In the genomic region with DNA sequence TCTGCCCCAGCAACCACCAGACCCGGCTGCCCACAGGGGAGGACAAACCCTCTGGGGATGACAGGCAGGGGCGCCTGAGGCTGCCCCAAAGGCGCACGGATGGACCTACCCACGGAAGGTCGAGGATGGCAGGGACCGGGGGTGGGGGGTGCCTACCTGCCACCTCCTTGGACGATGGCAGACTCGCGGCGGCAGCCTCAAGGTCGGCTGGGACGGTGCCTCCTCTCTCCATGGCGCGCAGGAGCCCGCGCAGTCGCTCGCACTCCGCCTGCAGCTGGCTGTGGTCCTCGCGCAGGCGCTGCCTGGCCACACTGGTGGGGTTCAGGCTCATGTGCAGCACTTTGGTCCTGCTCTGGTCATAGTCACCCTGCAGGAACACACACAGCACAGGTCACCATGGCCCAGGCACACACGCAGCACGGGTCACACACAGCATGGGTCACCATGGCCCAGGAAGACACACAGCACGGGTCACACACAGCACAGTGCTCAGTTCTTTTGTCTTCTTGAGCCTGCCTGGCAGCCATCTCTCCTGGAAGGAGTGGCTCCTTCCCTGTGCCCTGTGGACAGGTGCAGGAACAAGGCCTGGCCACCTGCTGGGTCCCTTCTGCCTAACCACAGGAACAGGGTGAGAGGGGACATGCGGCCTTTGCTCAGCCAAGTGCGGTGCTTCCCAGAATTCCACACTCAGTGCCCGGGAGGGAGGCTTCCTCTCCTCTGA, we compare ENCODE assay signal across 15 cellular contexts.
DNase-seq lines count a peak whose midpoint lies in the region; ATAC-seq and TF ChIP-seq lines count a peak whose summit lies in the region.
"Had no signal": no experiment of that assay in that cellular context is flagged by ENCODE, and none has a peak within 500 bp of the region (broad histone marks: within the 10 kb centered on the region; RNA-seq: fewer than 3 reads in every experiment).

No MANE protein-coding gene starts in this region.

- no peaks in the 10 kb centered on the region for H3K9me3 ChIP-seq in breast epithelium
- H3K9me3 ChIP-seq in upper lobe of right lung, result no peaks in the 10 kb centered on the region
- H3K9me3 ChIP-seq: thyroid gland had no signal

- peaks cover 2% of the 10 kb centered on the region for H3K9me3 Mint-ChIP-seq in activated naive CD4-positive, alpha-beta T cell treated with anti-CD3 and anti-CD28 coated beads, Interleukin-2, amount 10 ng/mL, durations not matched to agents 7 days and 5 days
- H3K9me3 Mint-ChIP-seq in effector memory CD8-positive, alpha-beta T cell, result no peaks in the 10 kb centered on the region

- no peak for TF ChIP-seq CTCF in breast epithelium (IDR thresholded peaks at IDR 0.05)
- TF ChIP-seq CTCF in upper lobe of right lung (IDR thresholded peaks at IDR 0.05), result no peak

- no peak for ATAC-seq in effector memory CD8-positive, alpha-beta T cell (replicated peaks)
- ATAC-seq in upper lobe of right lung, result no peak
- ATAC-seq: GM23338 had no signal

- peaks cover 14% of the 10 kb centered on the region for H3K27me3 Mint-ChIP-seq in activated naive CD4-positive, alpha-beta T cell treated with anti-CD3 and anti-CD28 coated beads, Interleukin-2, amount 10 ng/mL, durations not matched to agents 7 days and 5 days
- no peaks in the 10 kb centered on the region for H3K27me3 Mint-ChIP-seq in effector memory CD8-positive, alpha-beta T cell

- no peak for DNase-seq in activated naive CD4-positive, alpha-beta T cell treated with anti-CD3 and anti-CD28 coated beads, Interleukin-2, amount 10 ng/mL, durations not matched to agents 7 days and 5 days
- DNase-seq in activated naive CD4-positive, alpha-beta T cell treated with Interleukin-2 at 50 U/mL for 16 hours, result no peak
- DNase-seq in NCI-H146 treated with DMSO at 0.1 percent for 48 hours (lab: John Stamatoyannopoulos, UW; ENCODE audit: unreplicated experiment) (peak; percentile 2), posterior vena cava (ENCODE audit: low spot score) (peak; percentile 73), breast epithelium (ENCODE audit: low spot score in 2 of 2) (no peak), MV-4-11 (lab: John Stamatoyannopoulos, UW) (no peak), upper lobe of right lung (no peak)
- no peak for DNase-seq in effector memory CD8-positive, alpha-beta T cell
- DNase-seq: mesendoderm; nucleus accumbens; stimulated activated CD4-positive, alpha-beta T cell treated with anti-CD3 and anti-CD28 coated beads, Interleukin-4, amount 100 ng/mL, for 1 hour; thyroid gland had no signal

- H3K4me1 ChIP-seq in breast epithelium (no peaks in the 10 kb centered on the region), upper lobe of right lung (peaks cover 4% of the 10 kb centered on the region)
- H3K4me1 ChIP-seq: thyroid gland had no signal

- peaks cover 42% of the 10 kb centered on the region for H3K4me1 Mint-ChIP-seq in activated naive CD4-positive, alpha-beta T cell treated with anti-CD3 and anti-CD28 coated beads, Interleukin-2, amount 10 ng/mL, durations not matched to agents 7 days and 5 days
- H3K4me1 Mint-ChIP-seq in effector memory CD8-positive, alpha-beta T cell (ENCODE audit: low read depth in 2 of 2), result peaks cover 53 to 59% of the 10 kb centered on the region in 2 donors
- H3K4me1 Mint-ChIP-seq: GM23338 had no signal

- CTCF ChIA-PET in activated naive CD4-positive, alpha-beta T cell treated with anti-CD3 and anti-CD28 coated beads, Interleukin-2, amount 10 ng/mL, durations not matched to agents 7 days and 5 days (lab: Charles Lee), result no interaction called here

- TF ChIP-seq POLR2A in breast epithelium (IDR thresholded peaks at IDR 0.05), result no peak

- no peaks in the 10 kb centered on the region for H3K36me3 ChIP-seq in breast epithelium
- peaks cover 6% of the 10 kb centered on the region for H3K36me3 ChIP-seq in upper lobe of right lung
- H3K36me3 ChIP-seq: thyroid gland had no signal

- no peak overlapping the region for H3K27ac Mint-ChIP-seq in activated naive CD4-positive, alpha-beta T cell treated with anti-CD3 and anti-CD28 coated beads, Interleukin-2, amount 10 ng/mL, durations not matched to agents 7 days and 5 days
- H3K27ac Mint-ChIP-seq in effector memory CD8-positive, alpha-beta T cell, result peak overlapping the region; percentile 16 to 68
- H3K27ac Mint-ChIP-seq: GM23338 had no signal

- H3K27ac ChIP-seq in breast epithelium, result no peak overlapping the region
- H3K27ac ChIP-seq in upper lobe of right lung, result no peak overlapping the region
- H3K27ac ChIP-seq: SK-N-MC, thyroid gland, VCaP had no signal

- H3K4me3 ChIP-seq in breast epithelium (no peak overlapping the region), upper lobe of right lung (no peak overlapping the region)
- H3K4me3 ChIP-seq: GM23338, SK-N-MC, thyroid gland had no signal

- peak overlapping the region; percentile 58 for H3K4me3 Mint-ChIP-seq in activated naive CD4-positive, alpha-beta T cell treated with anti-CD3 and anti-CD28 coated beads, Interleukin-2, amount 10 ng/mL, durations not matched to agents 7 days and 5 days
- peak overlapping the region; percentile 60 to 66 for H3K4me3 Mint-ChIP-seq in effector memory CD8-positive, alpha-beta T cell
- H3K4me3 Mint-ChIP-seq: GM23338 had no signal

- intact Hi-C loops in posterior vena cava (cut with DNase I) (loop anchor here in 1 of 2 donors (5.0 kb wide), 1 partner anchor 51 kb away; no protein-coding TSS in a partner anchor), breast epithelium (cut with DNase I; ENCODE audit: low total_unique reads) (no loop called here), upper lobe of right lung (cut with DNase I) (no loop called here)

- peaks cover 64% of the 10 kb centered on the region for H3K36me3 Mint-ChIP-seq in activated naive CD4-positive, alpha-beta T cell treated with anti-CD3 and anti-CD28 coated beads, Interleukin-2, amount 10 ng/mL, durations not matched to agents 7 days and 5 days
- H3K36me3 Mint-ChIP-seq in effector memory CD8-positive, alpha-beta T cell (ENCODE audit: insufficient read depth), result peaks cover 43% of the 10 kb centered on the region

- H3K27me3 ChIP-seq in breast epithelium, result no peaks in the 10 kb centered on the region
- H3K27me3 ChIP-seq in upper lobe of right lung, result no peaks in the 10 kb centered on the region
- H3K27me3 ChIP-seq: thyroid gland had no signal

Comparison
In these comparisons a context has a peak if more than half of its experiments do, and no peak if none do; other contexts are left out.
1. DNase-seq: peak in NCI-H146 treated with DMSO at 0.1 percent for 48 hours (single experiment) and posterior vena cava (single experiment); none in activated naive CD4-positive, alpha-beta T cell treated with anti-CD3 and anti-CD28 coated beads, Interleukin-2, amount 10 ng/mL, durations not matched to agents 7 days and 5 days (single experiment), activated naive CD4-positive, alpha-beta T cell treated with Interleukin-2 at 50 U/mL for 16 hours (single experiment), effector memory CD8-positive, alpha-beta T cell (0 of 3), breast epithelium (0 of 2), MV-4-11 (single experiment) and upper lobe of right lung (single experiment).